Comparison of ENCODE assay signal across 8 cellular contexts in the genomic region with DNA sequence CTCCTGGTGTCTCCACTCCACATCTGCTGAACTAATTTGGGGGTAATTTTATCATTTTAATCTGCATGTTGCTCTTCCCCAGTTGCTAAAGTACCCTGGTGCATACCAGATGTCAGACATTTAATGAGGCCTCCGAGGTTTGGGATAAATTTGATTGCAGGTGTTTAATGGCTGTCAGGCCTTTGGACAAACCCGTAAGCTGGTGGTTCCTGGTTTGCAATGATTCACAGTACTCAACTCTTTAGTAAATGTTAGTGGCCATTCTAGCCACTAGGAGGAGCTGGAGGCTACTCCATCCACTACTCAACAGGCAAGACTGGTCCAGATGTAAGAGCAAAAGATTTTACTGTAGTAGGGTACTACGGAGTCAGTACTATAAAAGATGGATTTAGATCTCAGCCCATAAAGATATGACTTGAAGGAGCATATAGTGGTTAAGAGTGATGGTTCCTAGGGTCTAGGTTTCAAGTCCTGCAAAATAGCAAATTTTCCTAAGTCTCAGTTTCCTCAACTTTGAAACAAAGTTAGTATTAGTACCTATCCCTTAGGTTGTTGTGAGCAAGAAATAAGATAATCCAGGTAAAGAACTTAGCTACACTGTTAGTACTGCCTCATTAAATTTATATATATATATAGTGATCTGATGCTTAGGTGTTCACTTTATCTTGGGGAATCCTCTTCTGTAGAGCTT.
A peak's percentile ranks its signal among the peaks of the same experiment; 100 is the strongest.
DNase-seq lines count a peak whose midpoint lies in the region; ATAC-seq, FAIRE-seq and TF ChIP-seq lines count a peak whose summit lies in the region.

No MANE protein-coding gene starts in this region.

- H3K4me3 ChIP-seq in AG04449 (ENCODE audit: low read depth, low read length) = no peak overlapping the region
- H3K4me3 ChIP-seq in kidney (ENCODE audit: low read length in 2 of 2) = no peak overlapping the region

- DNase-seq in AG04449 (ENCODE audit: low read depth, low spot score) = peak; percentile 26
- peak; percentile 43 for DNase-seq in GM13976 (ENCODE audit: low spot score)
- DNase-seq in NCI-H1092 (lab: John Stamatoyannopoulos, UW) = peak; percentile 5
- peak; percentile 17 for DNase-seq in T-helper 22 cell (ENCODE audit: low read depth)
- DNase-seq in brain pericyte (ENCODE audit: low read depth, low spot score) = peak; percentile 21
- DNase-seq in kidney = no peak
- DNase-seq in stimulated activated CD4-positive, alpha-beta T cell treated with anti-CD3 and anti-CD28 coated beads, TNF-alpha, amount 100 ng/mL, for 1 hour (ENCODE audit: low read depth in 3 of 3, low spot score in 1 of 3) = peak; percentile 2 to 13 (median 12)

- TF ChIP-seq CTCF in AG04449 (IDR thresholded peaks at IDR 0.05; ENCODE audit: insufficient read depth, low read length, missing control alignments) = peak; percentile 73
- TF ChIP-seq CTCF in GM13976 (IDR thresholded peaks at IDR 0.05; ENCODE audit: borderline replicate concordance, control extremely low read depth, extremely low read depth, insufficient read depth, missing control alignments) = peak; percentile 58
- TF ChIP-seq CTCF in kidney (IDR thresholded peaks at IDR 0.05; ENCODE audit: borderline replicate concordance, extremely low read depth, insufficient read depth) = peak; percentile 67

- FAIRE-seq in kidney (lab: Jason Lieb, UNC) = peak; percentile 54

- no peaks in the 10 kb centered on the region for H3K4me1 ChIP-seq in kidney (ENCODE audit: control insufficient read depth in 1 of 2, insufficient read depth in 1 of 2, low read depth in 1 of 2, low read length in 2 of 2)

- H3K9ac ChIP-seq in kidney (ENCODE audit: low read length in 2 of 2) = no peak overlapping the region

- in situ Hi-C loops in GM13976 (cut with MboI; ENCODE audit: low sequenced_read_pairs, unreplicated experiment) = no loop called here

- intact Hi-C loops in kidney (cut with DNase I) = no loop called here

- CTCF ChIA-PET in AG04449 (lab: Yijun Ruan, JAX) = interaction anchor here (0.6 to 5.0 kb wide), 30 partner anchors 12 to 944 kb away, joined by 3 to 35 read pairs (median 4); no protein-coding TSS in a partner anchor

- no peaks in the 10 kb centered on the region for H3K36me3 ChIP-seq in kidney (ENCODE audit: control insufficient read depth in 1 of 2, insufficient read depth in 2 of 2, low read length in 2 of 2)

- peak; percentile 99 for ATAC-seq in HG02759 (IDR thresholded peaks at IDR 0.05; ENCODE audit: unreplicated experiment)

- no peaks in the 10 kb centered on the region for H3K9me3 ChIP-seq in kidney (ENCODE audit: control insufficient read depth in 1 of 2, low read length in 2 of 2)

- no peak overlapping the region for H3K27ac ChIP-seq in kidney (ENCODE audit: low read depth in 2 of 2, low read length in 2 of 2)

- POLR2A ChIA-PET in AG04449 (lab: Yijun Ruan, JAX) = no interaction called here
